ENCODE assay signal across 22 cellular contexts in genomic region chr4:8762951-8763735, GRCh38.
DNase-seq lines count a peak whose midpoint lies in the region; ATAC-seq, FAIRE-seq and TF ChIP-seq lines count a peak whose summit lies in the region.
"Had no signal": no experiment of that assay in that cellular context is flagged by ENCODE, and none has a peak within 500 bp of the region (broad histone marks: within the 10 kb centered on the region; RNA-seq: fewer than 3 reads in every experiment).

No MANE protein-coding gene starts in this region.

- no peaks in the 10 kb centered on the region for H3K36me3 ChIP-seq in RWPE2 (ENCODE audit: low read depth)
- H3K36me3 ChIP-seq in kidney (ENCODE audit: control insufficient read depth in 1 of 2, insufficient read depth in 2 of 2, low read length in 2 of 2) = no peaks in the 10 kb centered on the region
- no peaks in the 10 kb centered on the region for H3K36me3 ChIP-seq in sigmoid colon
- no peaks in the 10 kb centered on the region for H3K36me3 ChIP-seq in OCI-LY7 (ENCODE audit: insufficient read depth, low read length)

- FAIRE-seq in kidney (lab: Jason Lieb, UNC) = no peak
- FAIRE-seq: K562 had no signal

- CTCF ChIA-PET in OCI-LY7 (lab: Charles Lee; ENCODE audit: unreplicated experiment) = no interaction called here

- H3K4me2 ChIP-seq in OCI-LY7 (ENCODE audit: low read length) = no peak overlapping the region

- no TSS peak for BruUV-seq in OCI-LY7 (replicated peaks; lab: Mats Ljungman, UMichigan)

- no peaks in the 10 kb centered on the region for H4K20me1 ChIP-seq in OCI-LY7 (ENCODE audit: insufficient read depth, low read length)

- TF ChIP-seq CTCF in RWPE2 (IDR thresholded peaks at IDR 0.05; ENCODE audit: poor library complexity, severe bottlenecking) (no peak), kidney (IDR thresholded peaks at IDR 0.05; ENCODE audit: borderline replicate concordance, extremely low read depth, insufficient read depth) (no peak), sigmoid colon (IDR thresholded peaks at IDR 0.05) (no peak), OCI-LY7 (conservative IDR thresholded peaks at IDR 0.05; ENCODE audit: low read length) (no peak)

- H3K4me1 ChIP-seq in RWPE2 (ENCODE audit: insufficient read depth, poor library complexity, severe bottlenecking) = no peaks in the 10 kb centered on the region
- H3K4me1 ChIP-seq in kidney (ENCODE audit: control insufficient read depth in 1 of 2, insufficient read depth in 1 of 2, low read depth in 1 of 2, low read length in 2 of 2) = no peaks in the 10 kb centered on the region
- no peaks in the 10 kb centered on the region for H3K4me1 ChIP-seq in sigmoid colon
- no peaks in the 10 kb centered on the region for H3K4me1 ChIP-seq in OCI-LY7 (ENCODE audit: insufficient read depth, low read length, poor library complexity, severe bottlenecking)

- intact Hi-C loops in kidney (cut with DNase I) (no loop called here), sigmoid colon (cut with DNase I) (no loop called here), OCI-LY7 (cut with micrococcal nuclease; ENCODE audit: unreplicated experiment) (no loop called here)

- H3K9me3 ChIP-seq in RWPE2 (ENCODE audit: severe bottlenecking) (no peaks in the 10 kb centered on the region), kidney (ENCODE audit: control insufficient read depth in 1 of 2, low read length in 2 of 2) (no peaks in the 10 kb centered on the region), sigmoid colon (no peaks in the 10 kb centered on the region), OCI-LY7 (ENCODE audit: low read length) (no peaks in the 10 kb centered on the region)

- TF ChIP-seq POLR2A in sigmoid colon (IDR thresholded peaks at IDR 0.05) = no peak

- H3K27me3 ChIP-seq in RWPE2 (ENCODE audit: insufficient read depth, poor library complexity, severe bottlenecking) (peaks cover 17% of the 10 kb centered on the region), sigmoid colon (peaks cover 0 to 48% (median 6%) of the 10 kb centered on the region in 3 donors)

- H3K9me2 ChIP-seq in OCI-LY7 (ENCODE audit: insufficient read depth, low read length) = no peaks in the 10 kb centered on the region

- no peak overlapping the region for H3K9ac ChIP-seq in kidney (ENCODE audit: low read length in 2 of 2)

- POLR2A ChIA-PET in OCI-LY7 (lab: Charles Lee) = no interaction called here

- no peak overlapping the region for H2AFZ ChIP-seq in OCI-LY7 (ENCODE audit: low read length)

- 81 to 86% methylated on average over 23 of the region's 23 CpGs for WGBS in sigmoid colon, 2 donors

- H3K4me3 ChIP-seq in RWPE2 (ENCODE audit: severe bottlenecking) (no peak overlapping the region), kidney (ENCODE audit: low read length in 2 of 2) (no peak overlapping the region), sigmoid colon (no peak overlapping the region), OCI-LY7 (ENCODE audit: low read depth, low read length, poor library complexity, severe bottlenecking) (no peak overlapping the region)
- H3K4me3 ChIP-seq: K562 had no signal

- H3K79me2 ChIP-seq in OCI-LY7 (ENCODE audit: insufficient read depth, low read depth, low read length) = no peaks in the 10 kb centered on the region

- no peak for TF ChIP-seq EP300 in sigmoid colon (IDR thresholded peaks at IDR 0.05)

- H3K27ac ChIP-seq in RWPE2 (ENCODE audit: poor library complexity, severe bottlenecking) = no peak overlapping the region
- no peak overlapping the region for H3K27ac ChIP-seq in kidney (ENCODE audit: low read depth in 2 of 2, low read length in 2 of 2)
- no peak overlapping the region for H3K27ac ChIP-seq in sigmoid colon
- H3K27ac ChIP-seq in OCI-LY7 (ENCODE audit: low read depth, low read length, poor library complexity, severe bottlenecking) = no peak overlapping the region
- H3K27ac ChIP-seq: 22Rv1, HL-60 had no signal

- ATAC-seq in RWPE2 (ENCODE audit: low read depth) (no peak), GM18907 (IDR thresholded peaks at IDR 0.05; ENCODE audit: unreplicated experiment) (no peak)
- ATAC-seq: K562 had no signal

- DNase-seq in activated effector memory CD4-positive, alpha-beta T cell treated with anti-CD3 and anti-CD28 coated beads, Interleukin-2, amount 50 U/mL, for 16 hours = peak; percentile 24
- DNase-seq in activated effector memory CD4-positive, alpha-beta T cell treated with Interleukin-2 at 50 U/mL for 16 hours = no peak
- peak; percentile 28 for DNase-seq in RWPE2 (ENCODE audit: low spot score)
- peak; percentile 49 for DNase-seq in kidney
- peak; percentile 44 for DNase-seq in sigmoid colon
- no peak for DNase-seq in OCI-LY7 (ENCODE audit: low spot score)
- DNase-seq in activated CD4-positive, alpha-beta T cell treated with anti-CD3 and anti-CD28 coated beads, Interleukin-2, amount 50 U/mL, for 4 hours = no peak
- DNase-seq: C1 segment of cervical spinal cord, COR-L47, DMS153, EL, NCI-H1048, NCI-H146, NCI-H2107, NCI-H226, NCI-H526 treated with DMSO at 0.1 percent for 48 hours, OCI-M1, RPMI8226 had no signal

Comparison
In these comparisons a context has a peak if more than half of its experiments do, and no peak if none do; other contexts are left out.
1. DNase-seq: peak in activated effector memory CD4-positive, alpha-beta T cell treated with anti-CD3 and anti-CD28 coated beads, Interleukin-2, amount 50 U/mL, for 16 hours (single experiment), RWPE2 (single experiment), kidney (single experiment) and sigmoid colon (single experiment); none in activated effector memory CD4-positive, alpha-beta T cell treated with Interleukin-2 at 50 U/mL for 16 hours (single experiment), OCI-LY7 (single experiment) and activated CD4-positive, alpha-beta T cell treated with anti-CD3 and anti-CD28 coated beads, Interleukin-2, amount 50 U/mL, for 4 hours (0 of 2).